Comparison of ENCODE assay signal across 25 cellular contexts in genomic region chr6:158204616-158205015, GRCh38.
"Had no signal": no experiment of that assay in that cellular context is flagged by ENCODE, and none has a peak within 500 bp of the region (broad histone marks: within the 10 kb centered on the region; RNA-seq: fewer than 3 reads in every experiment).

No MANE protein-coding gene starts in this region.

- DNase-seq: heart left ventricle; hypothalamus; immature natural killer cell; kidney; left colon; left ventricle myocardium inferior; naive B cell; natural killer cell; nephron progenitor cell; ovary; stimulated activated CD4-positive, alpha-beta T cell treated with anti-CD3 and anti-CD28 coated beads, Interleukin-12 subunit alpha, Interleukin-12 subunit beta, amount 100 ng/mL, for 4 hours; stimulated activated CD4-positive, alpha-beta T cell treated with anti-CD3 and anti-CD28 coated beads, Interleukin-15, amount 100 ng/mL, for 24 hours; stimulated activated CD4-positive, alpha-beta T cell treated with anti-CD3 and anti-CD28 coated beads, Interleukin-2, amount 100 ng/mL, for 24 hours; stimulated activated CD4-positive, alpha-beta T cell treated with anti-CD3 and anti-CD28 coated beads, Interleukin-4, amount 100 ng/mL, for 1 hour; stimulated activated naive CD4-positive, alpha-beta T cell had no signal

- H3K27me3 ChIP-seq: ovary, right atrium auricular region, upper lobe of left lung had no signal

- H3K27ac ChIP-seq: heart left ventricle, left ventricle myocardium inferior, ovary, right atrium auricular region, skin epidermis, tibial nerve, upper lobe of left lung had no signal

- H3K27ac Mint-ChIP-seq: immature natural killer cell; mesothelial cell of epicardium; naive B cell; natural killer cell; nephron progenitor cell; progenitor cell of endocrine pancreas; stimulated activated naive CD8-positive, alpha-beta T cell treated with anti-CD3 and anti-CD28 coated beads, Interleukin-15, Interleukin-2, amounts not matched to agents 100 ng/mL and 50 ng/mL, for 24 hours had no signal

- H3K36me3 ChIP-seq: heart left ventricle, left ventricle myocardium inferior, ovary, right atrium auricular region, tibial nerve, upper lobe of left lung had no signal

- H3K36me3 Mint-ChIP-seq: immature natural killer cell, mesothelial cell of epicardium, naive B cell, natural killer cell had no signal

- H3K4me3 Mint-ChIP-seq: immature natural killer cell; mesothelial cell of epicardium; natural killer cell; nephron progenitor cell; stimulated activated naive CD8-positive, alpha-beta T cell treated with anti-CD3 and anti-CD28 coated beads, Interleukin-15, Interleukin-2, amounts not matched to agents 100 ng/mL and 50 ng/mL, for 24 hours had no signal

- H3K4me1 ChIP-seq: heart left ventricle, left ventricle myocardium inferior, right atrium auricular region, tibial nerve, upper lobe of left lung had no signal

- ATAC-seq: heart left ventricle, natural killer cell, sciatic nerve had no signal

- FAIRE-seq: islet of Langerhans, kidney had no signal

- H3K9me3 Mint-ChIP-seq: immature natural killer cell; mesothelial cell of epicardium; naive B cell; natural killer cell; nephron progenitor cell; stimulated activated naive CD8-positive, alpha-beta T cell treated with anti-CD3 and anti-CD28 coated beads, Interleukin-15, Interleukin-2, amounts not matched to agents 100 ng/mL and 50 ng/mL, for 24 hours had no signal

- H3K9me3 ChIP-seq: heart left ventricle, left ventricle myocardium inferior, ovary, right atrium auricular region, tibial nerve, upper lobe of left lung had no signal

- H3K4me3 ChIP-seq: heart left ventricle, left ventricle myocardium inferior, lung, ovary, right atrium auricular region, skin epidermis, tibial nerve, upper lobe of left lung had no signal

- H3K4me1 Mint-ChIP-seq: mesothelial cell of epicardium had no signal
